22 cellular contexts compared by ENCODE assay signal in genomic region chr11:79487412-79487811, GRCh38.
"Had no signal": no experiment of that assay in that cellular context is flagged by ENCODE, and none has a peak within 500 bp of the region (broad histone marks: within the 10 kb centered on the region; RNA-seq: fewer than 3 reads in every experiment).

No MANE protein-coding gene starts in this region.

- H3K4me1 Mint-ChIP-seq: natural killer cell had no signal

- H3K36me3 ChIP-seq: esophagus squamous epithelium, gastroesophageal sphincter, left ventricle myocardium inferior, lower lobe of right lung, neural progenitor cell, pancreas, stomach had no signal

- H3K36me3 Mint-ChIP-seq: memory B cell, mesothelial cell of epicardium, natural killer cell, neural progenitor cell had no signal

- H3K27me3 Mint-ChIP-seq: effector memory CD8-positive, alpha-beta T cell had no signal

- H3K4me1 ChIP-seq: esophagus squamous epithelium, gastroesophageal sphincter, left ventricle myocardium inferior, lower lobe of right lung, pancreas, stomach had no signal

- H3K9ac ChIP-seq: neural progenitor cell had no signal

- H3K9me3 Mint-ChIP-seq: dendritic cell treated with granulocyte-macrophage colony-stimulating factor and Interleukin-4, amounts not matched to agents 40 ng/mL and 50 ng/mL, for 4 days; memory B cell; mesothelial cell of epicardium; natural killer cell; neural progenitor cell had no signal

- FAIRE-seq: kidney, pancreas, small intestine had no signal

- H3K4me3 ChIP-seq: esophagus squamous epithelium, gastroesophageal sphincter, left ventricle myocardium inferior, lower lobe of right lung, neural progenitor cell, pancreas, stomach had no signal

- H3K9me3 ChIP-seq: esophagus squamous epithelium, gastroesophageal sphincter, left ventricle myocardium inferior, lower lobe of right lung, pancreas, stomach had no signal

- H3K27ac ChIP-seq: esophagus squamous epithelium, gastroesophageal sphincter, left ventricle myocardium inferior, lower lobe of right lung, neural progenitor cell, pancreas, stomach had no signal

- H3K4me2 ChIP-seq: neural progenitor cell had no signal

- H3K27ac Mint-ChIP-seq: dendritic cell treated with granulocyte-macrophage colony-stimulating factor and Interleukin-4, amounts not matched to agents 40 ng/mL and 50 ng/mL, for 4 days; effector memory CD8-positive, alpha-beta T cell; memory B cell; mesothelial cell of epicardium; natural killer cell; neural progenitor cell; progenitor cell of endocrine pancreas had no signal

- H3K4me3 Mint-ChIP-seq: dendritic cell treated with granulocyte-macrophage colony-stimulating factor and Interleukin-4, amounts not matched to agents 40 ng/mL and 50 ng/mL, for 4 days; effector memory CD8-positive, alpha-beta T cell; memory B cell; mesothelial cell of epicardium; natural killer cell; neural progenitor cell had no signal

- DNase-seq: effector memory CD8-positive, alpha-beta T cell; esophagus squamous epithelium; foreskin fibroblast; kidney; left cardiac atrium; left ventricle myocardium inferior; lower lobe of right lung; natural killer cell; nucleus accumbens; pancreas; right cardiac atrium; small intestine; stimulated activated CD4-positive, alpha-beta T cell treated with anti-CD3 and anti-CD28 coated beads, Interleukin-12 subunit alpha, Interleukin-12 subunit beta, amount 100 ng/mL, for 4 hours; stimulated activated naive CD4-positive, alpha-beta T cell; stomach; trophoblast cell had no signal

- ATAC-seq: effector memory CD8-positive, alpha-beta T cell; gastroesophageal sphincter; left cardiac atrium; lower lobe of right lung; natural killer cell; pancreas; right cardiac atrium had no signal

- H2AFZ ChIP-seq: neural progenitor cell had no signal
